Comparison of ENCODE assay signal across 1 cellular context in the genomic region with DNA sequence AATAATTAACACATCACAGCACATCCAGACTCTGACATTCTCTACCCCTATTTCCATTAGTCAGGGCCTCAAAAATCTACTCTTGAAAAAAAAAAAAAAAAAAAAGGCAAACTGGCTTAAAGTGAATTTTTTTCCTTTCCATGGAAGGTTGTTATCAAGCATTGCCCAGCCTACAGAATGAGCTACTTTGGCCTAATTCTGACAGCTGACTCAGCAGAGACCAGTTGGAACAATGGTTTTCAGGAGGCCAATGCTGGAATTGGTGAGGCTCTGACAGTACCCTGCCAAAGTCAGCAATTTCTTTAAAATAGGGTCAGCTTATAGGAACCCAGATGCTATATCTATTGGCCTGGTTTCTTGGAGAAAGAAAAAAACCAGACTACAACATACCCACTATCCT.
TF ChIP-seq lines count a peak whose summit lies in the region.

No MANE protein-coding gene starts in this region.

TF ChIP-seq in GM23338, 12 proteins besides CTCF, POLR2A, EP300 and RAD21 (continued from another document):
- TF ChIP-seq, protein P1, sequence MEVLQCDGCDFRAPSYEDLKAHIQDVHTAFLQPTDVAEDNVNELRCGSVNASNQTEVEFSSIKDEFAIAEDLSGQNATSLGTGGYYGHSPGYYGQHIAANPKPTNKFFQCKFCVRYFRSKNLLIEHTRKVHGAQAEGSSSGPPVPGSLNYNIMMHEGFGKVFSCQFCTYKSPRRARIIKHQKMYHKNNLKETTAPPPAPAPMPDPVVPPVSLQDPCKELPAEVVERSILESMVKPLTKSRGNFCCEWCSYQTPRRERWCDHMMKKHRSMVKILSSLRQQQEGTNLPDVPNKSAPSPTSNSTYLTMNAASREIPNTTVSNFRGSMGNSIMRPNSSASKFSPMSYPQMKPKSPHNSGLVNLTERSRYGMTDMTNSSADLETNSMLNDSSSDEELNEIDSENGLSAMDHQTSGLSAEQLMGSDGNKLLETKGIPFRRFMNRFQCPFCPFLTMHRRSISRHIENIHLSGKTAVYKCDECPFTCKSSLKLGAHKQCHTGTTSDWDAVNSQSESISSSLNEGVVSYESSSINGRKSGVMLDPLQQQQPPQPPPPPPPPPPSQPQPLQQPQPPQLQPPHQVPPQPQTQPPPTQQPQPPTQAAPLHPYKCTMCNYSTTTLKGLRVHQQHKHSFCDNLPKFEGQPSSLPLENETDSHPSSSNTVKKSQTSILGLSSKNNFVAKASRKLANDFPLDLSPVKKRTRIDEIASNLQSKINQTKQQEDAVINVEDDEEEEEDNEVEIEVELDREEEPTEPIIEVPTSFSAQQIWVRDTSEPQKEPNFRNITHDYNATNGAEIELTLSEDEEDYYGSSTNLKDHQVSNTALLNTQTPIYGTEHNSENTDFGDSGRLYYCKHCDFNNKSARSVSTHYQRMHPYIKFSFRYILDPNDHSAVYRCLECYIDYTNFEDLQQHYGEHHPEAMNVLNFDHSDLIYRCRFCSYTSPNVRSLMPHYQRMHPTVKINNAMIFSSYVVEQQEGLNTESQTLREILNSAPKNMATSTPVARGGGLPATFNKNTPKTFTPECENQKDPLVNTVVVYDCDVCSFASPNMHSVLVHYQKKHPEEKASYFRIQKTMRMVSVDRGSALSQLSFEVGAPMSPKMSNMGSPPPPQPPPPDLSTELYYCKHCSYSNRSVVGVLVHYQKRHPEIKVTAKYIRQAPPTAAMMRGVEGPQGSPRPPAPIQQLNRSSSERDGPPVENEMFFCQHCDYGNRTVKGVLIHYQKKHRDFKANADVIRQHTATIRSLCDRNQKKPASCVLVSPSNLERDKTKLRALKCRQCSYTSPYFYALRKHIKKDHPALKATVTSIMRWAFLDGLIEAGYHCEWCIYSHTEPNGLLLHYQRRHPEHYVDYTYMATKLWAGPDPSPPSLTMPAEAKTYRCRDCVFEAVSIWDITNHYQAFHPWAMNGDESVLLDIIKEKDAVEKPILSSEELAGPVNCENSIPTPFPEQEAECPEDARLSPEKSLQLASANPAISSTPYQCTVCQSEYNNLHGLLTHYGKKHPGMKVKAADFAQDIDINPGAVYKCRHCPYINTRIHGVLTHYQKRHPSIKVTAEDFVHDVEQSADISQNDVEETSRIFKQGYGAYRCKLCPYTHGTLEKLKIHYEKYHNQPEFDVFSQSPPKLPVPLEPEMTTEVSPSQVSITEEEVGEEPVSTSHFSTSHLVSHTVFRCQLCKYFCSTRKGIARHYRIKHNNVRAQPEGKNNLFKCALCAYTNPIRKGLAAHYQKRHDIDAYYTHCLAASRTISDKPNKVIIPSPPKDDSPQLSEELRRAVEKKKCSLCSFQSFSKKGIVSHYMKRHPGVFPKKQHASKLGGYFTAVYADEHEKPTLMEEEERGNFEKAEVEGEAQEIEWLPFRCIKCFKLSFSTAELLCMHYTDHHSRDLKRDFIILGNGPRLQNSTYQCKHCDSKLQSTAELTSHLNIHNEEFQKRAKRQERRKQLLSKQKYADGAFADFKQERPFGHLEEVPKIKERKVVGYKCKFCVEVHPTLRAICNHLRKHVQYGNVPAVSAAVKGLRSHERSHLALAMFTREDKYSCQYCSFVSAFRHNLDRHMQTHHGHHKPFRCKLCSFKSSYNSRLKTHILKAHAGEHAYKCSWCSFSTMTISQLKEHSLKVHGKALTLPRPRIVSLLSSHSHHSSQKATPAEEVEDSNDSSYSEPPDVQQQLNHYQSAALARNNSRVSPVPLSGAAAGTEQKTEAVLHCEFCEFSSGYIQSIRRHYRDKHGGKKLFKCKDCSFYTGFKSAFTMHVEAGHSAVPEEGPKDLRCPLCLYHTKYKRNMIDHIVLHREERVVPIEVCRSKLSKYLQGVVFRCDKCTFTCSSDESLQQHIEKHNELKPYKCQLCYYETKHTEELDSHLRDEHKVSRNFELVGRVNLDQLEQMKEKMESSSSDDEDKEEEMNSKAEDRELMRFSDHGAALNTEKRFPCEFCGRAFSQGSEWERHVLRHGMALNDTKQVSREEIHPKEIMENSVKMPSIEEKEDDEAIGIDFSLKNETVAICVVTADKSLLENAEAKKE (CRISPR knock-in tag; IDR thresholded peaks at IDR 0.05), result no peak
